In the genomic region with DNA sequence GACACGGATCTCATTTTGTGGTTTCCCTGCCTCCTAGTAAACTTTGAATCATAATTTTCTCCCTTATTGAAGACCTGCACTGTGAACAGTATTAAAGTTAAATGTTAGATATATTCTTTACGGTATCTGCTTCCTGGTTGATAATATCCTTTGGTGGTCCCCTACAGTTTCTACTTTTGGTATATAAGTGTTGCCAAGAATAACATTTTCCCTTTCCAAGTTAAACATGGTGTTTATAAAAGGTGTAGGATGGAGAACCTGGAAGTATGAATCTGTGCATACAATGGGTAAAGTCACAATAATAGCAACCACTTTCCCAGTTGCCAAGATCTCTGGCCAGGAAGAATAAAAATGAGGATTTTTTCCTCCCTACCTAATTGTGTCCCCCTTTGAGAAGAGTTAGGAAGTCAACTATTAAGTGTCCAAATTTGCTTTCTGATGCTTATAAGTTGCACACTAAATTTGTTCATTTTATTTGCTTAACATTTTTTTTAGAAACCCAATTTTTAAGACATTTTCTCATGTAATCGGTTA, we compare ENCODE assay signal across 22 cellular contexts.
DNase-seq lines count a peak whose midpoint lies in the region; ATAC-seq, FAIRE-seq and TF ChIP-seq lines count a peak whose summit lies in the region.
"Had no signal": no experiment of that assay in that cellular context is flagged by ENCODE, and none has a peak within 500 bp of the region (broad histone marks: within the 10 kb centered on the region; RNA-seq: fewer than 3 reads in every experiment).

No MANE protein-coding gene starts in this region.

- peaks cover 6 to 31% (median 15%) of the 10 kb centered on the region in 12 donors for H3K4me1 ChIP-seq in heart left ventricle
- H3K4me1 ChIP-seq in right atrium auricular region = peaks cover 0 to 16% of the 10 kb centered on the region in 2 donors
- no peaks in the 10 kb centered on the region for H3K4me1 ChIP-seq in parathyroid adenoma
- peaks cover 0 to 8% (median 7%) of the 10 kb centered on the region in 4 donors for H3K4me1 ChIP-seq in upper lobe of left lung
- H3K4me1 ChIP-seq: BLaER1 treated with 17β-estradiol and CSF1 and Interleukin-3, amounts not matched to agents 10 nM and 100 nM had no signal

- TF ChIP-seq CTCF in heart left ventricle (IDR thresholded peaks at IDR 0.05) (no peak), right atrium auricular region (IDR thresholded peaks at IDR 0.05) (no peak), parathyroid adenoma (IDR thresholded peaks at IDR 0.05) (no peak), upper lobe of left lung (IDR thresholded peaks at IDR 0.05) (no peak)

- ATAC-seq in heart left ventricle (peak in 3 of 4 donors; percentile 32 to 52 (median 33)), left cardiac atrium (no peak), upper lobe of left lung (ENCODE audit: low FRiP score in 2 of 2) (no peak), HG03521 (IDR thresholded peaks at IDR 0.05; ENCODE audit: unreplicated experiment) (no peak)
- ATAC-seq: HepG2 had no signal

- no peak overlapping the region for H3K9ac ChIP-seq in parathyroid adenoma
- H3K9ac ChIP-seq: BLaER1 treated with 17β-estradiol and CSF1 and Interleukin-3, amounts not matched to agents 10 nM and 100 nM had no signal

- H3K79me2 ChIP-seq in parathyroid adenoma = no peaks in the 10 kb centered on the region

- TF ChIP-seq POLR2A in heart left ventricle (IDR thresholded peaks at IDR 0.05) = no peak
- TF ChIP-seq POLR2A in upper lobe of left lung (IDR thresholded peaks at IDR 0.05) = no peak
- no peak for TF ChIP-seq POLR2A in GM12891 (IDR thresholded peaks at IDR 0.05; ENCODE audit: low read depth, low read length)

- no peak for FAIRE-seq in GM12891 (lab: Jason Lieb, UNC)
- FAIRE-seq: HepG2 had no signal

- intact Hi-C loops in heart left ventricle (cut with DNase I) (loop anchor here in 1 of 10 donors (5.0 kb wide), 1 partner anchor 55 kb away; no protein-coding TSS in a partner anchor), left cardiac atrium (cut with DNase I) (no loop called here)

- peak overlapping the region in 1 of 12 donors; percentile 14 for H3K4me3 ChIP-seq in heart left ventricle
- no peak overlapping the region for H3K4me3 ChIP-seq in right atrium auricular region
- H3K4me3 ChIP-seq in parathyroid adenoma (ENCODE audit: low read depth, low read length) = no peak overlapping the region
- H3K4me3 ChIP-seq in upper lobe of left lung = no peak overlapping the region
- H3K4me3 ChIP-seq: BLaER1 treated with 17β-estradiol and CSF1 and Interleukin-3, amounts not matched to agents 10 nM and 100 nM had no signal

- H3K9me3 ChIP-seq in heart left ventricle (peaks cover 0 to 14% (median 7%) of the 10 kb centered on the region in 12 donors), right atrium auricular region (peaks cover 0 to 9% of the 10 kb centered on the region in 2 donors), parathyroid adenoma (ENCODE audit: control insufficient read depth, low read length) (no peaks in the 10 kb centered on the region), upper lobe of left lung (no peaks in the 10 kb centered on the region)

- H3K36me3 ChIP-seq in heart left ventricle = no peaks in the 10 kb centered on the region
- H3K36me3 ChIP-seq in right atrium auricular region = no peaks in the 10 kb centered on the region
- no peaks in the 10 kb centered on the region for H3K36me3 ChIP-seq in parathyroid adenoma (ENCODE audit: control insufficient read depth, insufficient read depth, low read length)
- H3K36me3 ChIP-seq in upper lobe of left lung = no peaks in the 10 kb centered on the region
- H3K36me3 ChIP-seq: BLaER1 treated with 17β-estradiol and CSF1 and Interleukin-3, amounts not matched to agents 10 nM and 100 nM had no signal

- 36 to 45% (median 38%) methylated on average over 3 of the region's 3 CpGs for WGBS in heart left ventricle, 4 donors
- 64 to 73% methylated on average over 3 of the region's 3 CpGs for WGBS in upper lobe of left lung, 2 donors

- H3K27me3 ChIP-seq in heart left ventricle (no peaks in the 10 kb centered on the region), right atrium auricular region (no peaks in the 10 kb centered on the region), parathyroid adenoma (ENCODE audit: control insufficient read depth, insufficient read depth, low read length) (no peaks in the 10 kb centered on the region), upper lobe of left lung (no peaks in the 10 kb centered on the region)
- H3K27me3 ChIP-seq: BLaER1 treated with 17β-estradiol and CSF1 and Interleukin-3, amounts not matched to agents 10 nM and 100 nM had no signal

- TF ChIP-seq EP300 in upper lobe of left lung (IDR thresholded peaks at IDR 0.05) = no peak

- no peak for DNase-seq in heart left ventricle
- no peak for DNase-seq in left cardiac atrium
- DNase-seq in right atrium auricular region (ENCODE audit: low spot score) = no peak
- DNase-seq in upper lobe of left lung = no peak
- DNase-seq in stimulated activated CD4-positive, alpha-beta T cell treated with anti-CD3 and anti-CD28 coated beads, Interleukin-2, amount 100 ng/mL, for 24 hours = no peak
- no peak for DNase-seq in GM12891 (ENCODE audit: insufficient read length, low spot score)
- DNase-seq: 8988T, COR-L47, DMS153, EL, H9, Karpas-422, MM.1S, NCI-H1105, NCI-H1694 treated with DMSO at 0.1 percent for 48 hours, NCI-H2171 treated with DMSO at 0.1 percent for 48 hours, NCI-H510A, NCI-H82 had no signal

- no peak overlapping the region for H3K4me2 ChIP-seq in parathyroid adenoma (ENCODE audit: low read length)
- H3K4me2 ChIP-seq: BLaER1 treated with 17β-estradiol and CSF1 and Interleukin-3, amounts not matched to agents 10 nM and 100 nM had no signal

- H2AFZ ChIP-seq in parathyroid adenoma = no peak overlapping the region

- H3K27ac ChIP-seq in heart left ventricle (peak overlapping the region; percentile 35 to 86 (median 58)), right atrium auricular region (peak overlapping the region; percentile 20 to 82), parathyroid adenoma (peak overlapping the region; percentile 6), upper lobe of left lung (peak overlapping the region in 3 of 4 donors; percentile 31 to 42 (median 36))
- H3K27ac ChIP-seq: BLaER1 treated with 17β-estradiol and CSF1 and Interleukin-3, amounts not matched to agents 10 nM and 100 nM had no signal

TF ChIP-seq in GM12891, 5 proteins besides CTCF, POLR2A, EP300 and RAD21:
- TF ChIP-seq SPI1 (IDR thresholded peaks at IDR 0.05; ENCODE audit: low read depth, low read length) (no peak), POU2F2 (IDR thresholded peaks at IDR 0.05; ENCODE audit: low read depth, low read length) (no peak), PAX5 (IDR thresholded peaks at IDR 0.05; ENCODE audit: insufficient read depth, low read length, severe bottlenecking) (no peak), POLR2AphosphoS5 (IDR thresholded peaks at IDR 0.05; ENCODE audit: low read depth, low read length) (no peak), TAF1 (IDR thresholded peaks at IDR 0.05; ENCODE audit: low read depth, low read length) (no peak)

Comparison
In these comparisons a context has a peak if more than half of its experiments do, and no peak if none do; other contexts are left out.
1. ATAC-seq: peak in heart left ventricle (3 of 4); none in left cardiac atrium (0 of 2), upper lobe of left lung (0 of 2) and HG03521 (single experiment).
2. H3K27ac ChIP-seq: peak in every context shown above with its lines; median percentile 58 in heart left ventricle; 51 in right atrium auricular region; 36 in upper lobe of left lung; 6 in parathyroid adenoma.